ENCODE assay signal across 15 cellular contexts in the genomic region with DNA sequence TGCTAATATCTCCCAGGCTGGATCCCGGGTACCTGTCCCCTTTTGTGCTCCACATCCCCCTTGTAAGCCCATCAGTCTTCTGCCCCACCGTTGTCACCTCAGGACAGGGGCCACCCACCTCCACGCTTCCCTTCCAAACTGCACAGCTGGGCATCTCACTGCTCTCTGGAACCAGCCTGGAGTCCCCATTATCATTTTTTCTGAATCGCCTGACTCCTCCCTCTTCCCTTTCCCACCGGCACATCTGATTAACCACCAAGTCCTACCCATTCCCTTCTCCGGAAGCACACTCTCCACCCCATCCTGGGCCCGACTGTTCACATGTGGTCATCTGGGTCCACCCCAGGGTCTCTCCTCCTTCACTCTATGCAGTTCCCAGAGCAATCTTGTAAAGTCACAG. TPM values are rescaled to one million over a fixed set of nuclear protein-coding genes. Genes with fewer than 3 reads are reported as not detected.
DNase-seq lines count a peak whose midpoint lies in the region; ATAC-seq and TF ChIP-seq lines count a peak whose summit lies in the region.
"Had no signal": no experiment of that assay in that cellular context is flagged by ENCODE, and none has a peak within 500 bp of the region (broad histone marks: within the 10 kb centered on the region; RNA-seq: fewer than 3 reads in every experiment).

No MANE protein-coding gene starts in this region.

- ATAC-seq in CD8-positive, alpha-beta T cell: no peak

- no peak overlapping the region for H3K27ac ChIP-seq in CD8-positive, alpha-beta T cell (ENCODE audit: low read depth, low read length)
- H3K27ac ChIP-seq in ascending aorta: peak overlapping the region; percentile 82 to 95
- H3K27ac ChIP-seq in testis: no peak overlapping the region
- H3K27ac ChIP-seq: parathyroid adenoma had no signal

- H3K27ac Mint-ChIP-seq in CD14-positive monocyte (no peak overlapping the region), nephron progenitor cell (no peak overlapping the region)
- peak overlapping the region; percentile 50 for H3K27ac Mint-ChIP-seq in CD8-positive, alpha-beta T cell
- H3K27ac Mint-ChIP-seq: endodermal cell had no signal

- WGBS in testis, 2 donors: 43 to 61% methylated on average over 7 of the region's 7 CpGs

- no peaks in the 10 kb centered on the region for H3K4me1 ChIP-seq in CD8-positive, alpha-beta T cell (ENCODE audit: insufficient read depth, low read length)
- H3K4me1 ChIP-seq in ascending aorta (peaks cover 0 to 11% of the 10 kb centered on the region in 2 donors), testis (peaks cover 7% of the 10 kb centered on the region)
- H3K4me1 ChIP-seq: parathyroid adenoma had no signal

- H3K36me3 Mint-ChIP-seq in CD14-positive monocyte (no peaks in the 10 kb centered on the region), nephron progenitor cell (ENCODE audit: low read depth) (no peaks in the 10 kb centered on the region)
- no peaks in the 10 kb centered on the region for H3K36me3 Mint-ChIP-seq in CD8-positive, alpha-beta T cell

- DNase-seq in CD14-positive monocyte (ENCODE audit: low spot score): peak; percentile 32
- no peak for DNase-seq in CD8-positive, alpha-beta T cell
- no peak for DNase-seq in ascending aorta (ENCODE audit: low spot score in 2 of 2)
- DNase-seq in nephron progenitor cell: no peak
- no peak for DNase-seq in NCI-H2081 (lab: John Stamatoyannopoulos, UW)
- no peak for DNase-seq in NOMO-1 (lab: John Stamatoyannopoulos, UW; ENCODE audit: unreplicated experiment in 2 of 2)
- DNase-seq in testis: no peak
- DNase-seq: activated CD4-positive, alpha-beta T cell treated with anti-CD3 and anti-CD28 coated beads, Interleukin-2, amount 50 U/mL, for 1 hour; activated gamma-delta T cell; endodermal cell; foreskin fibroblast; NCI-H1436 treated with DMSO at 0.1 percent for 48 hours had no signal

- H3K9me3 ChIP-seq in CD8-positive, alpha-beta T cell (ENCODE audit: low read length): no peaks in the 10 kb centered on the region
- H3K9me3 ChIP-seq in ascending aorta (no peaks in the 10 kb centered on the region), testis (no peaks in the 10 kb centered on the region)

- peaks cover 8% of the 10 kb centered on the region for H3K4me1 Mint-ChIP-seq in CD14-positive monocyte
- peaks cover 15% of the 10 kb centered on the region for H3K4me1 Mint-ChIP-seq in CD8-positive, alpha-beta T cell (ENCODE audit: low read depth)
- H3K4me1 Mint-ChIP-seq in nephron progenitor cell: peaks cover 11% of the 10 kb centered on the region

- intact Hi-C loops in CD14-positive monocyte (cut with micrococcal nuclease): no loop called here
- intact Hi-C loops in CD8-positive, alpha-beta T cell (cut with DNase I, micrococcal nuclease): loop anchor here (5.0 to 10.0 kb wide), 7 partner anchors 142 to 557 kb away; partner anchors contain the start of genes CYSTM1 (in 1 of the 2), MATR3 (in 1 of the 2), PAIP2 (in 1 of the 2) and UBE2D2 (in 1 of the 2)
- intact Hi-C loops in ascending aorta (cut with DNase I): loop anchor here (5.0 kb wide), 1 partner anchor 212 kb away; no protein-coding TSS in a partner anchor
- intact Hi-C loops in testis (cut with DNase I; ENCODE audit: low total_unique reads): no loop called here

- H3K27me3 Mint-ChIP-seq in CD14-positive monocyte (ENCODE audit: low read depth in 3 of 3) (peaks cover 38 to 57% (median 46%) of the 10 kb centered on the region in 3 donors), nephron progenitor cell (ENCODE audit: low read depth, poor library complexity) (peaks cover 90% of the 10 kb centered on the region)
- peaks cover 12% of the 10 kb centered on the region for H3K27me3 Mint-ChIP-seq in CD8-positive, alpha-beta T cell (ENCODE audit: low read depth)

- H3K27me3 ChIP-seq in CD8-positive, alpha-beta T cell (ENCODE audit: insufficient read depth, low read length): no peaks in the 10 kb centered on the region
- no peaks in the 10 kb centered on the region for H3K27me3 ChIP-seq in ascending aorta
- H3K27me3 ChIP-seq in testis: no peaks in the 10 kb centered on the region

- TF ChIP-seq CTCF in CD14-positive monocyte (IDR thresholded peaks at IDR 0.05) (no peak), ascending aorta (IDR thresholded peaks at IDR 0.05) (no peak), nephron progenitor cell (IDR thresholded peaks at IDR 0.05) (no peak), testis (IDR thresholded peaks at IDR 0.05) (no peak)
- no peak for TF ChIP-seq CTCF in CD8-positive, alpha-beta T cell (IDR thresholded peaks at IDR 0.05)

- POLR2A ChIA-PET in CD8-positive, alpha-beta T cell (lab: Charles Lee): interaction anchor here (1.7 kb wide), 1 partner anchor 62 kb away, joined by 4 read pairs; no protein-coding TSS in a partner anchor

- H3K4me3 Mint-ChIP-seq in CD14-positive monocyte: peak overlapping the region in 1 of 2 donors; percentile 82
- H3K4me3 Mint-ChIP-seq in CD8-positive, alpha-beta T cell: peak overlapping the region; percentile 82
- H3K4me3 Mint-ChIP-seq in nephron progenitor cell: peak overlapping the region; percentile 58

- H3K9me3 Mint-ChIP-seq in CD14-positive monocyte (peaks cover 0 to 4% (median 1%) of the 10 kb centered on the region in 7 donors), nephron progenitor cell (no peaks in the 10 kb centered on the region)
- H3K9me3 Mint-ChIP-seq in CD8-positive, alpha-beta T cell: no peaks in the 10 kb centered on the region
- H3K9me3 Mint-ChIP-seq: endodermal cell had no signal

- no peaks in the 10 kb centered on the region for H3K36me3 ChIP-seq in CD8-positive, alpha-beta T cell (ENCODE audit: insufficient read depth, low read length)
- H3K36me3 ChIP-seq in ascending aorta (no peaks in the 10 kb centered on the region), testis (ENCODE audit: low read depth, missing control alignments) (no peaks in the 10 kb centered on the region)

- H3K4me3 ChIP-seq in CD8-positive, alpha-beta T cell (ENCODE audit: low read depth, low read length): no peak overlapping the region
- H3K4me3 ChIP-seq in ascending aorta (no peak overlapping the region), testis (no peak overlapping the region)
- H3K4me3 ChIP-seq: K562 had no signal

- CTCF ChIA-PET in CD8-positive, alpha-beta T cell (lab: Charles Lee): interaction anchor here (0.8 to 1.5 kb wide), 5 partner anchors 10 to 119 kb away, joined by 3 to 5 read pairs (median 4); no protein-coding TSS in a partner anchor

- no peak for TF ChIP-seq POLR2A in testis (IDR thresholded peaks at IDR 0.05)

RNA-seq across cellular contexts. Expression of gene PSD2, which starts 53.9 kb away (rescaled TPM):
- polyA plus RNA-seq in CD14-positive monocyte: not detected
- total RNA-seq in CD8-positive, alpha-beta T cell: under 1 TPM; 0.17 to 0.30 TPM
- not detected for total RNA-seq in ascending aorta
- total RNA-seq in testis: 1 to 10 TPM; 1.9 to 2.0 TPM
- polyA plus RNA-seq in testis (ENCODE audit: insufficient read depth, low read depth, low replicate concordance): 1.6 TPM
- polyA plus RNA-seq: mammary epithelial cell had no signal

Comparison
In these comparisons a context has a peak if more than half of its experiments do, and no peak if none do; other contexts are left out.
1. H3K27ac ChIP-seq: peak in ascending aorta (2 of 2); none in CD8-positive, alpha-beta T cell (single experiment) and testis (0 of 2).
2. intact Hi-C loops: an anchor here in CD8-positive, alpha-beta T cell (5.0 to 10.0 kb wide) and ascending aorta (5.0 kb wide); none called in CD14-positive monocyte and testis.